29 cellular contexts compared by ENCODE assay signal in the genomic region with DNA sequence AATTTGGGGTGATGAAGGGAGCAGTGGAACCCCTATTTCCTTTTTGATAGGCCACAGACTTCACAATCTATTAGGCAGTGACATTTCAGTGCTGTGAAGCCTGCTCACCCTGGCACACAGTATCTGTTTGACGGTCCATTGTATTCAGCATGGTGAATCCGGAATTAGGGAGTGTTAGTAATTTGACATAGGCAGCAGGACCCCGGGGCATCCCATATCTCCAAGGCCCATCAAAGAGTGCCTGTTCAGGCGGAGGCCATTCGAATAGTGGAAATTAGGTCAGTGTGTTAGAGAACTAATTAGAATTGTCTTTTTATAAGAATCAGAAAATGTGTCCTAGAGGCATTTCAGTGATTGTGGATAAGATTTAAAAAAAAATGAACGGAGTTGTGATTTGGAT.
"Had no signal": no experiment of that assay in that cellular context is flagged by ENCODE, and none has a peak within 500 bp of the region (broad histone marks: within the 10 kb centered on the region; RNA-seq: fewer than 3 reads in every experiment).

No MANE protein-coding gene starts in this region.

- DNase-seq: activated CD4-positive, alpha-beta memory T cell treated with anti-CD3 and anti-CD28 coated beads, Interleukin-2, amount 10 ng/mL, durations not matched to agents 7 days and 5 days; activated CD4-positive, alpha-beta T cell treated with anti-CD3 and anti-CD28 coated beads for 1 hour; activated CD4-positive, alpha-beta T cell treated with anti-CD3 and anti-CD28 coated beads for 4 hours; activated CD4-positive, alpha-beta T cell treated with anti-CD3 and anti-CD28 coated beads, Interleukin-2, amount 10 ng/mL, durations not matched to agents 7 days and 5 days; activated CD4-positive, alpha-beta T cell treated with anti-CD3 and anti-CD28 coated beads, Interleukin-2, amount 50 U/mL, for 4 hours; activated CD8-positive, alpha-beta memory T cell treated with anti-CD3 and anti-CD28 coated beads, Interleukin-2, amount 50 U/mL, for 48 hours; activated gamma-delta T cell; activated naive CD4-positive, alpha-beta T cell; activated naive CD4-positive, alpha-beta T cell treated with anti-CD3 and anti-CD28 coated beads, Interleukin-2, amount 10 ng/mL, durations not matched to agents 7 days and 5 days; activated naive CD8-positive, alpha-beta T cell treated with anti-CD3 and anti-CD28 coated beads, Interleukin-2, amount 10 ng/mL, durations not matched to agents 7 days and 5 days; activated T-cell treated with anti-CD3 and anti-CD28 coated beads for 4 hours; activated T-cell treated with anti-CD3 and anti-CD28 coated beads, Interleukin-2, amount 50 U/mL, for 24 hours; activated T-cell treated with anti-CD3 and anti-CD28 coated beads, Interleukin-2, amount 50 U/mL, for 72 hours; cortex of kidney; dermis blood vessel endothelial cell; effector CD4-positive, alpha-beta T cell; effector memory CD8-positive, alpha-beta T cell; foreskin fibroblast; gastrocnemius medialis; glutamatergic neuron; T-helper 1 cell; T-helper 2 cell had no signal

- ATAC-seq: activated naive CD4-positive, alpha-beta T cell treated with anti-CD3 and anti-CD28 coated beads, Interleukin-2, amount 50 U/mL, for 72 hours; activated T-cell treated with anti-CD3 and anti-CD28 coated beads, Interleukin-2, amount 50 U/mL, for 72 hours; effector memory CD8-positive, alpha-beta T cell; esophagus mucosa; gastrocnemius medialis; WTC11 had no signal

- H3K9me3 ChIP-seq: ascending aorta, gastrocnemius medialis had no signal

- H3K27ac Mint-ChIP-seq: activated CD4-positive, alpha-beta memory T cell treated with anti-CD3 and anti-CD28 coated beads, Interleukin-2, amount 10 ng/mL, durations not matched to agents 7 days and 5 days; activated CD4-positive, alpha-beta T cell treated with anti-CD3 and anti-CD28 coated beads, Interleukin-2, amount 10 ng/mL, durations not matched to agents 7 days and 5 days; activated naive CD4-positive, alpha-beta T cell treated with anti-CD3 and anti-CD28 coated beads, Interleukin-2, amount 10 ng/mL, durations not matched to agents 7 days and 5 days; activated naive CD4-positive, alpha-beta T cell treated with anti-CD3 and anti-CD28 coated beads, Interleukin-2, amount 50 U/mL, for 72 hours; activated naive CD8-positive, alpha-beta T cell treated with anti-CD3 and anti-CD28 coated beads, Interleukin-2, amount 10 ng/mL, durations not matched to agents 7 days and 5 days; activated T-cell treated with anti-CD3 and anti-CD28 coated beads, Interleukin-2, amount 50 U/mL, for 24 hours; activated T-cell treated with anti-CD3 and anti-CD28 coated beads, Interleukin-2, amount 50 U/mL, for 72 hours; effector memory CD8-positive, alpha-beta T cell; WTC11 had no signal

- H3K27me3 Mint-ChIP-seq: activated CD4-positive, alpha-beta memory T cell treated with anti-CD3 and anti-CD28 coated beads, Interleukin-2, amount 10 ng/mL, durations not matched to agents 7 days and 5 days; activated CD4-positive, alpha-beta T cell treated with anti-CD3 and anti-CD28 coated beads, Interleukin-2, amount 10 ng/mL, durations not matched to agents 7 days and 5 days; activated naive CD4-positive, alpha-beta T cell treated with anti-CD3 and anti-CD28 coated beads, Interleukin-2, amount 10 ng/mL, durations not matched to agents 7 days and 5 days; activated naive CD8-positive, alpha-beta T cell treated with anti-CD3 and anti-CD28 coated beads, Interleukin-2, amount 10 ng/mL, durations not matched to agents 7 days and 5 days; activated T-cell treated with anti-CD3 and anti-CD28 coated beads, Interleukin-2, amount 50 U/mL, for 24 hours; brain; central memory CD8-positive, alpha-beta T cell; effector memory CD8-positive, alpha-beta T cell had no signal

- H3K4me1 ChIP-seq: ascending aorta, gastrocnemius medialis had no signal

- H3K27me3 ChIP-seq: ascending aorta, gastrocnemius medialis had no signal

- H3K4me3 Mint-ChIP-seq: activated CD4-positive, alpha-beta memory T cell treated with anti-CD3 and anti-CD28 coated beads, Interleukin-2, amount 10 ng/mL, durations not matched to agents 7 days and 5 days; activated CD4-positive, alpha-beta T cell treated with anti-CD3 and anti-CD28 coated beads, Interleukin-2, amount 10 ng/mL, durations not matched to agents 7 days and 5 days; activated naive CD4-positive, alpha-beta T cell treated with anti-CD3 and anti-CD28 coated beads, Interleukin-2, amount 10 ng/mL, durations not matched to agents 7 days and 5 days; activated naive CD8-positive, alpha-beta T cell treated with anti-CD3 and anti-CD28 coated beads, Interleukin-2, amount 10 ng/mL, durations not matched to agents 7 days and 5 days; activated T-cell treated with anti-CD3 and anti-CD28 coated beads, Interleukin-2, amount 50 U/mL, for 24 hours; activated T-cell treated with anti-CD3 and anti-CD28 coated beads, Interleukin-2, amount 50 U/mL, for 72 hours; central memory CD8-positive, alpha-beta T cell; effector memory CD8-positive, alpha-beta T cell; WTC11 had no signal

- H3K27ac ChIP-seq: ascending aorta, gastrocnemius medialis, VCaP had no signal

- H3K9me3 Mint-ChIP-seq: activated CD4-positive, alpha-beta T cell treated with anti-CD3 and anti-CD28 coated beads, Interleukin-2, amount 10 ng/mL, durations not matched to agents 7 days and 5 days had no signal

- H3K4me1 Mint-ChIP-seq: activated CD4-positive, alpha-beta memory T cell treated with anti-CD3 and anti-CD28 coated beads, Interleukin-2, amount 10 ng/mL, durations not matched to agents 7 days and 5 days; activated CD4-positive, alpha-beta T cell treated with anti-CD3 and anti-CD28 coated beads, Interleukin-2, amount 10 ng/mL, durations not matched to agents 7 days and 5 days; activated naive CD4-positive, alpha-beta T cell treated with anti-CD3 and anti-CD28 coated beads, Interleukin-2, amount 10 ng/mL, durations not matched to agents 7 days and 5 days; activated naive CD8-positive, alpha-beta T cell treated with anti-CD3 and anti-CD28 coated beads, Interleukin-2, amount 10 ng/mL, durations not matched to agents 7 days and 5 days; central memory CD8-positive, alpha-beta T cell; WTC11 had no signal

- H3K36me3 ChIP-seq: ascending aorta, gastrocnemius medialis had no signal

- H3K36me3 Mint-ChIP-seq: activated naive CD4-positive, alpha-beta T cell treated with anti-CD3 and anti-CD28 coated beads, Interleukin-2, amount 10 ng/mL, durations not matched to agents 7 days and 5 days; activated naive CD4-positive, alpha-beta T cell treated with anti-CD3 and anti-CD28 coated beads, Interleukin-2, amount 50 U/mL, for 72 hours; activated naive CD8-positive, alpha-beta T cell treated with anti-CD3 and anti-CD28 coated beads, Interleukin-2, amount 10 ng/mL, durations not matched to agents 7 days and 5 days; brain had no signal

- H3K4me3 ChIP-seq: ascending aorta, gastrocnemius medialis had no signal
